ENCODE assay signal across 15 cellular contexts in the genomic region with DNA sequence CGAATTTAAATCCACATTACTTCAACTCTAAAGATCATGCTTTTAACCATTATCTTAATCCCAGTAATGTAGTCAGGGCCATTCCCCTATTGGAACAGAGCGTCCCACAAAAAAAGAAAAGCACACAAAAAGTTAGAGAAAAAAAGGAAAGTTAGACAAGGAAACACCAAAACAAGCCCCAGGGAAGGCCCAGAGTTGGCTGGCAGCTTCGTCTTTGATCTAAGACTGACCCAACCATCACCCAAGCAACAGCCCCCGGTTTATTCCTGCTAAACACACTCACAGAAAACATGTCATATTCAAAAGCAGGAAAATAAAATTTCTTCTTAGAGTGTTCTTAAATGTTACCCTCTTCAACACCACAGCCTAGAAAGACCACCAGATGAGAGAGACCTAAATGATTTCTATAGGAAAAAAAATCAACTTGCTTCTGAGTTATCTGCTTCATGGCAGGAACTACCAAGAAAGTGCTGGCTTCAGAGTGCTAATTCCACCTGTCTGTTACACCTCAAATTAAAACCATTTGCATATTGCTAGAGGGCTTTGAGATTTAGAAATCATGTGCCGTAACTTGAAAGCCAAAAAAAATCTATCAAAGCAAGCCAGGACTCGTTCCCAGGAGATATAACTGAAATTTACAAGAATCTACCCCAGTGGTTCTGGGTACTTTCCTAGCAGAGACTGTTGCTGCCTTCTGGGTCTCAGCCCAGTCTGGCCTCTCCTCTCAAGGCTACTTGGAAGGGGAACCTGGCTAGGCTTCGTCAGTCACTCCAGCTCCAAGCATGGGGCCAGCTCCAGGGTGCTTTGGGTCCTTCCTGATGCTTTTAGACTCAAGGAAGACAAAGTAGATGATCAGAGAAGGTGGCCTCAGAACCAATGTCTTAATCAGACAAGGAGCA. TPM values are rescaled to one million over a fixed set of nuclear protein-coding genes. Genes with fewer than 3 reads are reported as not detected.
DNase-seq lines count a peak whose midpoint lies in the region; ATAC-seq, FAIRE-seq and TF ChIP-seq lines count a peak whose summit lies in the region.
"Had no signal": no experiment of that assay in that cellular context is flagged by ENCODE, and none has a peak within 500 bp of the region (broad histone marks: within the 10 kb centered on the region; RNA-seq: fewer than 3 reads in every experiment).

No MANE protein-coding gene starts in this region.

- H4K20me1 ChIP-seq in PC-3 (ENCODE audit: low read length) = no peaks in the 10 kb centered on the region

- H3K27me3 ChIP-seq in body of pancreas (no peaks in the 10 kb centered on the region), skeletal muscle tissue (ENCODE audit: control insufficient read depth in 3 of 3, insufficient read depth in 3 of 3, low read length in 3 of 3) (no peaks in the 10 kb centered on the region), PC-3 (ENCODE audit: low read length) (peaks cover 46% of the 10 kb centered on the region)
- H3K27me3 ChIP-seq: neutrophil had no signal

- H3K27ac ChIP-seq in body of pancreas (peak overlapping the region in 3 of 4 donors; percentile 11 to 79 (median 25)), skeletal muscle tissue (ENCODE audit: low read depth, low read length) (peak overlapping the region; percentile 25), PC-3 (ENCODE audit: low read length) (no peak overlapping the region)
- H3K27ac ChIP-seq: neutrophil had no signal

- no peaks in the 10 kb centered on the region for H3K79me2 ChIP-seq in PC-3 (ENCODE audit: low read length)

- POLR2A ChIA-PET in PC-3 (lab: Charles Lee; ENCODE audit: unreplicated experiment) = no interaction called here

- ATAC-seq in body of pancreas (no peak), GM18502 (IDR thresholded peaks at IDR 0.05; ENCODE audit: poor library complexity, unreplicated experiment) (no peak), PC-3 (no peak)

- intact Hi-C loops in body of pancreas (cut with DNase I) (no loop called here), PC-3 (cut with micrococcal nuclease) (no loop called here)

- no TSS peak for BruUV-seq in PC-3 (replicated peaks; lab: Mats Ljungman, UMichigan)

- TF ChIP-seq CTCF in body of pancreas (IDR thresholded peaks at IDR 0.05) (no peak), PC-3 (conservative IDR thresholded peaks at IDR 0.05; ENCODE audit: low read depth, low read length) (no peak)

- FAIRE-seq in GM19239 (lab: Jason Lieb, UNC) = no peak
- FAIRE-seq: frontal cortex had no signal

- H3K9me3 ChIP-seq in body of pancreas (no peaks in the 10 kb centered on the region), skeletal muscle tissue (ENCODE audit: control insufficient read depth in 3 of 3, low read length in 3 of 3) (no peaks in the 10 kb centered on the region), PC-3 (ENCODE audit: low read length) (no peaks in the 10 kb centered on the region)
- H3K9me3 ChIP-seq: neutrophil had no signal

- no peak for TF ChIP-seq POLR2A in body of pancreas (IDR thresholded peaks at IDR 0.05)

- H3K36me3 ChIP-seq in body of pancreas (replicated peaks in 1 of 2; ENCODE audit: insufficient read depth in 1 of 2, low read depth in 2 of 2) = no peaks in the 10 kb centered on the region
- H3K36me3 ChIP-seq in skeletal muscle tissue (ENCODE audit: control insufficient read depth in 3 of 3, insufficient read depth in 3 of 3, low read length in 3 of 3) = no peaks in the 10 kb centered on the region
- H3K36me3 ChIP-seq in PC-3 (ENCODE audit: low read depth, low read length) = no peaks in the 10 kb centered on the region
- H3K36me3 ChIP-seq: neutrophil had no signal

- H3K4me2 ChIP-seq in PC-3 (ENCODE audit: low read length) = no peak overlapping the region

- peaks cover 82% of the 10 kb centered on the region for H3K4me1 ChIP-seq in body of pancreas
- H3K4me1 ChIP-seq in skeletal muscle tissue (ENCODE audit: control insufficient read depth in 3 of 3, insufficient read depth in 3 of 3, low read length in 3 of 3) = peaks cover 28 to 45% (median 29%) of the 10 kb centered on the region in 3 donors
- no peaks in the 10 kb centered on the region for H3K4me1 ChIP-seq in PC-3 (ENCODE audit: insufficient read depth, low read length)

- no peak overlapping the region for H3K9ac ChIP-seq in skeletal muscle tissue (ENCODE audit: low read depth in 1 of 3, low read length in 3 of 3)
- no peak overlapping the region for H3K9ac ChIP-seq in PC-3 (ENCODE audit: low read length)

- 47 to 50% methylated on average over 7 of the region's 7 CpGs for WGBS in body of pancreas, 2 donors

- no peak overlapping the region for H2AFZ ChIP-seq in PC-3 (ENCODE audit: low read length)

- peak; percentile 39 for DNase-seq in NCI-H1048 (lab: John Stamatoyannopoulos, UW)
- DNase-seq in body of pancreas = peak; percentile 56 to 76 (median 68)
- peak; percentile 16 for DNase-seq in inferior parietal cortex (ENCODE audit: extremely low spot score)
- DNase-seq in NCI-H187 treated with DMSO at 0.1 percent for 48 hours (lab: John Stamatoyannopoulos, UW) = no peak
- no peak for DNase-seq in PC-3
- DNase-seq in GM19239 (ENCODE audit: insufficient read length, low spot score) = no peak
- DNase-seq: AML-193, endodermal cell, IMR-90, MV-4-11, SHP77 treated with DMSO at 0.1 percent for 48 hours had no signal

- CTCF ChIA-PET in PC-3 (lab: Charles Lee) = no interaction called here

- H3K4me3 ChIP-seq in body of pancreas (no peak overlapping the region), skeletal muscle tissue (ENCODE audit: low read length in 3 of 3) (no peak overlapping the region), PC-3 (ENCODE audit: low read length) (no peak overlapping the region)

- no peaks in the 10 kb centered on the region for H3K9me2 ChIP-seq in PC-3 (replicated peaks; ENCODE audit: low read length)

- H3F3A ChIP-seq in PC-3 (ENCODE audit: low read length, unreplicated experiment) = no peaks in the 10 kb centered on the region

RNA-seq across cellular contexts. Expression of gene POU2AF3, which starts 31.2 kb away (rescaled TPM):
- total RNA-seq in body of pancreas (10 to 100 TPM in 1 of 2 donors, 1 to 10 TPM in 1; 1.0 to 10.9 TPM), skeletal muscle tissue (0.52 TPM), PC-3 (2014; rRNA removed) (0.63 TPM in 1 of 2 replicates, not detected in the other)
- total RNA-seq: IMR-90 had no signal

RNA-seq across cellular contexts. Expression of gene POU2AF1, which starts 49.5 kb away (rescaled TPM):
- 1 to 10 TPM in 1 of 2 donors, not detected in 1; 8.9 TPM for total RNA-seq in body of pancreas
- not detected for total RNA-seq in skeletal muscle tissue
- total RNA-seq in PC-3 (2014; rRNA removed) = not detected in 2 replicates
- total RNA-seq: frontal cortex, IMR-90 had no signal

Comparison
In these comparisons a context has a peak if more than half of its experiments do, and no peak if none do; other contexts are left out.
1. DNase-seq: peak in NCI-H1048 (single experiment), body of pancreas (4 of 4) and inferior parietal cortex (single experiment); none in NCI-H187 treated with DMSO at 0.1 percent for 48 hours (single experiment), PC-3 (single experiment) and GM19239 (single experiment).